In the genomic region with DNA sequence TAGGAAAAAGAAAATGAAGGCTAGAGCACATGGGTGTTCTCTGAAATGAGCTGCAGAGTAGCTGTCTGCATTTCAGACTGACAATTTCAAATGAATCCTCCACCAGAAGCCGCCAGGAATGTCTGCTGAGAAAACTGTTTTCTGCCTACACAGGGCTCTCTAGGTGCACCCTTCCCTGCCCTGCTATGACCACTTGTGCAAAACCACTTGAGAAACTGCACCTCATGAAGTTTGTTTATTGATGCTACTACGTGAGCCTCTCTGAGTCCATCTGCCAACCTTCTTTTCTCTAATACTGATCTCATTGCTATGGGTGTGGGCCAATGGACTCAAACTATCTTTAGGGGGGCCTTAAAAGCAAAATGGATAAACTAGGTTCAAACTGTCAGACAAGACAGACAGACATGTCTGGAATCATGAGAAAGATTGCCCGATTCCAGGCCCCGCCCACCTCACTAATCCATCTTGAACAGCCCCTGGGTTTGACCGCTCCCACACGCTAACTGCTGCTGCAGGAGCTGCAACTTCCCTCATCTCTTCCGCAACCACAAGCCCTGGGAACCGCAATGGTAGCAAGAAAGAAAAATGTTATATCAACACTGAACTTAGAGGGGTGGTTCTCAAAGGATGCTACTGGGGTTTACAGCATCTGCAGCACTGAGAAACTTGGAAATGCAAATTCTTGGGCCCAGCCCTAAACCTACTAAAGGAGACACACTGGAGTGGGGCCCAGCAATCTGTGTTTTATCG, we compare ENCODE assay signal across 9 cellular contexts. TPM values are rescaled to one million over a fixed set of nuclear protein-coding genes. Genes with fewer than 3 reads are reported as not detected.
A peak's percentile ranks its signal among the peaks of the same experiment; 100 is the strongest.
DNase-seq lines count a peak whose midpoint lies in the region; ATAC-seq and TF ChIP-seq lines count a peak whose summit lies in the region.
"Had no signal": no experiment of that assay in that cellular context is flagged by ENCODE, and none has a peak within 500 bp of the region (broad histone marks: within the 10 kb centered on the region; RNA-seq: fewer than 3 reads in every experiment).

No MANE protein-coding gene starts in this region.

- dilution Hi-C loops in mammary epithelial cell (cut with HindIII; ENCODE audit: low sequenced_read_pairs), result no loop called here

- no peak overlapping the region for H2AFZ ChIP-seq in mammary epithelial cell (ENCODE audit: low read depth, low read length)

- DNase-seq in CD4-positive, alpha-beta T cell, result peak in 2 of 10 experiments; percentile 10 to 20
- DNase-seq in activated naive CD8-positive, alpha-beta T cell treated with anti-CD3 and anti-CD28 coated beads, Interleukin-2, amount 10 ng/mL, durations not matched to agents 7 days and 5 days, result peak; percentile 52
- no peak for DNase-seq in RKO (ENCODE audit: low spot score)
- no peak for DNase-seq in body of pancreas
- no peak for DNase-seq in mammary epithelial cell
- DNase-seq in psoas muscle, result no peak

- H3K4me3 Mint-ChIP-seq in CD4-positive, alpha-beta T cell, result no peak overlapping the region
- H3K4me3 Mint-ChIP-seq in activated naive CD8-positive, alpha-beta T cell treated with anti-CD3 and anti-CD28 coated beads, Interleukin-2, amount 10 ng/mL, durations not matched to agents 7 days and 5 days, result peak overlapping the region; percentile 20

- POLR2A ChIA-PET in CD4-positive, alpha-beta T cell (lab: Charles Lee), result interaction anchor here (1.6 to 2.7 kb wide), 4 partner anchors 8 to 27 kb away, joined by 4 to 12 read pairs (median 9); no protein-coding TSS in a partner anchor
- POLR2A ChIA-PET in activated naive CD8-positive, alpha-beta T cell treated with anti-CD3 and anti-CD28 coated beads, Interleukin-2, amount 10 ng/mL, durations not matched to agents 7 days and 5 days (lab: Charles Lee), result interaction anchor here (1.6 to 3.7 kb wide), 4 partner anchors 10 to 34 kb away, joined by 4 to 22 read pairs (median 8); no protein-coding TSS in a partner anchor

- peak overlapping the region; percentile 73 for H3K27ac Mint-ChIP-seq in CD4-positive, alpha-beta T cell
- H3K27ac Mint-ChIP-seq in activated naive CD8-positive, alpha-beta T cell treated with anti-CD3 and anti-CD28 coated beads, Interleukin-2, amount 10 ng/mL, durations not matched to agents 7 days and 5 days, result peak overlapping the region; percentile 73

- peak; percentile 19 for ATAC-seq in CD4-positive, alpha-beta T cell (ENCODE audit: poor library complexity)
- peak; percentile 5 for ATAC-seq in GM19324 (IDR thresholded peaks at IDR 0.05; ENCODE audit: low FRiP score, unreplicated experiment)
- peak; percentile 26 for ATAC-seq in HG03442 (IDR thresholded peaks at IDR 0.05; ENCODE audit: unreplicated experiment)
- ATAC-seq in activated naive CD8-positive, alpha-beta T cell treated with anti-CD3 and anti-CD28 coated beads, Interleukin-2, amount 10 ng/mL, durations not matched to agents 7 days and 5 days (ENCODE audit: low read depth), result peak; percentile 34
- ATAC-seq in body of pancreas, result no peak
- ATAC-seq in psoas muscle, result no peak

- BruUV-seq in mammary epithelial cell (replicated peaks; lab: Mats Ljungman, UMichigan), result no TSS peak

- H3K4me1 ChIP-seq in body of pancreas (peaks cover 8% of the 10 kb centered on the region), mammary epithelial cell (ENCODE audit: insufficient read depth, low read length) (no peaks in the 10 kb centered on the region), psoas muscle (no peaks in the 10 kb centered on the region)

- 78 to 86% methylated on average over 9 of the region's 9 CpGs for WGBS in body of pancreas, 2 donors
- 88% methylated on average over 9 of the region's 9 CpGs for WGBS in mammary epithelial cell (ENCODE audit: low coverage, missing lambda C conversion rate)
- WGBS in psoas muscle, 3 donors, result 77 to 91% (median 89%) methylated on average over 9 of the region's 9 CpGs

- H3K36me3 ChIP-seq in body of pancreas (replicated peaks in 1 of 2; ENCODE audit: insufficient read depth in 1 of 2, low read depth in 2 of 2), result no peaks in the 10 kb centered on the region
- H3K36me3 ChIP-seq in mammary epithelial cell (ENCODE audit: insufficient read depth, low read length), result no peaks in the 10 kb centered on the region
- no peaks in the 10 kb centered on the region for H3K36me3 ChIP-seq in psoas muscle (ENCODE audit: insufficient read depth in 1 of 2, low read depth in 1 of 2)

- H3K27ac ChIP-seq in CD4-positive, alpha-beta T cell (ENCODE audit: low read depth, low read length), result no peak overlapping the region
- H3K27ac ChIP-seq in body of pancreas (no peak overlapping the region), mammary epithelial cell (ENCODE audit: insufficient read depth, low read depth, low read length) (no peak overlapping the region), psoas muscle (no peak overlapping the region)
- H3K27ac ChIP-seq: RWPE1 had no signal

- H3K9ac ChIP-seq in mammary epithelial cell (ENCODE audit: insufficient read depth, low read length), result no peak overlapping the region

- no peaks in the 10 kb centered on the region for H3K27me3 Mint-ChIP-seq in CD4-positive, alpha-beta T cell
- H3K27me3 Mint-ChIP-seq in activated naive CD8-positive, alpha-beta T cell treated with anti-CD3 and anti-CD28 coated beads, Interleukin-2, amount 10 ng/mL, durations not matched to agents 7 days and 5 days, result no peaks in the 10 kb centered on the region

- H3K79me2 ChIP-seq in mammary epithelial cell (ENCODE audit: insufficient read depth, low read length), result no peaks in the 10 kb centered on the region

- H3K4me2 ChIP-seq in mammary epithelial cell (ENCODE audit: insufficient read depth, low read depth, low read length), result no peak overlapping the region

- in situ Hi-C loops in mammary epithelial cell (cut with MboI; ENCODE audit: low sequenced_read_pairs in 2 of 2), result no loop called here

- no peaks in the 10 kb centered on the region for H3K27me3 ChIP-seq in CD4-positive, alpha-beta T cell (ENCODE audit: control insufficient read depth, insufficient read depth, low read length)
- H3K27me3 ChIP-seq in body of pancreas, result no peaks in the 10 kb centered on the region
- H3K27me3 ChIP-seq in mammary epithelial cell (ENCODE audit: insufficient read depth, low read length), result no peaks in the 10 kb centered on the region
- H3K27me3 ChIP-seq in psoas muscle (ENCODE audit: insufficient read depth in 3 of 3, low read length in 2 of 3), result no peaks in the 10 kb centered on the region

- no peaks in the 10 kb centered on the region for H3K9me3 ChIP-seq in CD4-positive, alpha-beta T cell (ENCODE audit: control insufficient read depth, low read length)
- H3K9me3 ChIP-seq in body of pancreas (no peaks in the 10 kb centered on the region), mammary epithelial cell (replicated peaks; ENCODE audit: insufficient read depth, low read length) (no peaks in the 10 kb centered on the region), psoas muscle (no peaks in the 10 kb centered on the region)

- intact Hi-C loops in CD4-positive, alpha-beta T cell (cut with DNase I, micrococcal nuclease), result no loop called here
- intact Hi-C loops in body of pancreas (cut with DNase I) (no loop called here), mammary epithelial cell (cut with micrococcal nuclease) (no loop called here), psoas muscle (cut with DNase I) (loop anchor here in 1 of 2 donors (10.0 kb wide), 1 partner anchor 125 kb away; a partner anchor contains a TSS)

- H3K9me3 Mint-ChIP-seq in CD4-positive, alpha-beta T cell, result no peaks in the 10 kb centered on the region
- H3K9me3 Mint-ChIP-seq in activated naive CD8-positive, alpha-beta T cell treated with anti-CD3 and anti-CD28 coated beads, Interleukin-2, amount 10 ng/mL, durations not matched to agents 7 days and 5 days, result no peaks in the 10 kb centered on the region

- no peaks in the 10 kb centered on the region for H4K20me1 ChIP-seq in mammary epithelial cell (ENCODE audit: insufficient read depth, low read length)

- peaks cover 58% of the 10 kb centered on the region for H3K4me1 Mint-ChIP-seq in CD4-positive, alpha-beta T cell (ENCODE audit: low read depth)
- peaks cover 39% of the 10 kb centered on the region for H3K4me1 Mint-ChIP-seq in activated naive CD8-positive, alpha-beta T cell treated with anti-CD3 and anti-CD28 coated beads, Interleukin-2, amount 10 ng/mL, durations not matched to agents 7 days and 5 days

- TF ChIP-seq POLR2A in body of pancreas (IDR thresholded peaks at IDR 0.05), result no peak

- no peaks in the 10 kb centered on the region for H3K36me3 Mint-ChIP-seq in CD4-positive, alpha-beta T cell (ENCODE audit: low read depth)
- no peaks in the 10 kb centered on the region for H3K36me3 Mint-ChIP-seq in activated naive CD8-positive, alpha-beta T cell treated with anti-CD3 and anti-CD28 coated beads, Interleukin-2, amount 10 ng/mL, durations not matched to agents 7 days and 5 days

- CTCF ChIA-PET in CD4-positive, alpha-beta T cell (lab: Charles Lee), result no interaction called here
- CTCF ChIA-PET in mammary epithelial cell (lab: Charles Lee; ENCODE audit: low non-redundant PET), result no interaction called here

- H3K4me3 ChIP-seq in body of pancreas (no peak overlapping the region), mammary epithelial cell (replicated peaks in 1 of 3; ENCODE audit: insufficient read depth in 1 of 3, low read depth in 2 of 3, low read length in 3 of 3) (no peak overlapping the region), psoas muscle (no peak overlapping the region)

- TF ChIP-seq CTCF in CD4-positive, alpha-beta T cell (IDR thresholded peaks at IDR 0.05), result no peak
- TF ChIP-seq CTCF in body of pancreas (IDR thresholded peaks at IDR 0.05) (no peak), mammary epithelial cell (conservative IDR thresholded peaks at IDR 0.05 in 1 of 2, IDR thresholded peaks at IDR 0.05 in 1 of 2; ENCODE audit: extremely low read depth in 1 of 2, insufficient read depth in 1 of 2, low read depth in 1 of 2, low read length in 2 of 2) (no peak), psoas muscle (IDR thresholded peaks at IDR 0.05) (no peak)

RNA-seq across cellular contexts. Expression of a gene that starts 9.0 kb away (rescaled TPM):
- total RNA-seq in CD4-positive, alpha-beta T cell, result 100 to 1,000 TPM; 166 to 170 TPM
- total RNA-seq in activated naive CD8-positive, alpha-beta T cell treated with anti-CD3 and anti-CD28 coated beads, Interleukin-2, amount 10 ng/mL, durations not matched to agents 7 days and 5 days, result 100 to 1,000 TPM; 154 to 157 TPM
- 10 to 100 TPM; 34.3 to 51.1 TPM for total RNA-seq in body of pancreas
- total RNA-seq in mammary epithelial cell, result 10 to 100 TPM; 65.0 to 68.5 TPM
- 34.4 TPM for polyA plus RNA-seq in mammary epithelial cell
- polyA minus RNA-seq in mammary epithelial cell, result 34.3 TPM
- 10 to 100 TPM; 12.9 to 26.5 (median 17.5) TPM for total RNA-seq in psoas muscle
- polyA plus RNA-seq in psoas muscle, result 10 to 100 TPM; 12.2 to 53.1 (median 14.7) TPM

Comparison
In these comparisons a context has a peak if more than half of its experiments do, and no peak if none do; other contexts are left out.
1. ATAC-seq: peak in CD4-positive, alpha-beta T cell (single experiment), GM19324 (single experiment), HG03442 (single experiment) and activated naive CD8-positive, alpha-beta T cell treated with anti-CD3 and anti-CD28 coated beads, Interleukin-2, amount 10 ng/mL, durations not matched to agents 7 days and 5 days (single experiment); none in body of pancreas (single experiment) and psoas muscle (0 of 4).